30 cellular contexts compared by ENCODE assay signal in genomic region chr17:79824893-79825579, GRCh38.
"Had no signal": no experiment of that assay in that cellular context is flagged by ENCODE, and none has a peak within 500 bp of the region (broad histone marks: within the 10 kb centered on the region; RNA-seq: fewer than 3 reads in every experiment).

No MANE protein-coding gene starts in this region.

- H3K36me3 ChIP-seq: brain microvascular endothelial cell, esophagus muscularis mucosa, gastrocnemius medialis, heart left ventricle had no signal

- H3K27ac ChIP-seq: brain microvascular endothelial cell, coronary artery, dorsolateral prefrontal cortex, esophagus muscularis mucosa, foreskin keratinocyte, gastrocnemius medialis, heart left ventricle had no signal

- H3K27me3 ChIP-seq: brain microvascular endothelial cell, dorsolateral prefrontal cortex, heart left ventricle had no signal

- H3K4me3 ChIP-seq: coronary artery, dorsolateral prefrontal cortex, esophagus muscularis mucosa, gastrocnemius medialis, heart left ventricle had no signal

- DNase-seq: activated CD4-positive, alpha-beta memory T cell treated with anti-CD3 and anti-CD28 coated beads for 36 hours; activated CD4-positive, alpha-beta T cell treated with anti-CD3 and anti-CD28 coated beads for 36 hours; activated CD4-positive, alpha-beta T cell treated with anti-CD3 and anti-CD28 coated beads, Interleukin-2, amount 10 ng/mL, durations not matched to agents 24 days and 14 days; activated CD4-positive, CD25-positive, alpha-beta regulatory T cell; activated CD4-positive, CD25-positive, alpha-beta regulatory T cell treated with anti-CD3 and anti-CD28 coated beads, Interleukin-2, amount 50 U/mL, for 72 hours; activated CD8-positive, alpha-beta memory T cell treated with anti-CD3 and anti-CD28 coated beads for 24 hours; activated effector memory CD4-positive, alpha-beta T cell treated with Interleukin-2 at 50 U/mL for 16 hours; activated gamma-delta T cell treated with Interleukin-2 at 50 U/mL for 16 hours; activated naive CD4-positive, alpha-beta T cell treated with anti-CD3 and anti-CD28 coated beads, Interleukin-2, amount 50 U/mL, for 16 hours; activated naive CD4-positive, alpha-beta T cell treated with Interleukin-2 at 50 U/mL for 16 hours; activated T-cell treated with anti-CD3 and anti-CD28 coated beads, Interleukin-2, amount 50 U/mL, for 4 hours; amniotic stem cell; anterior cingulate cortex; brain microvascular endothelial cell; dorsolateral prefrontal cortex; effector memory CD4-positive, alpha-beta T cell; endodermal cell; erythroblast; foreskin keratinocyte; gastrocnemius medialis; glutamatergic neuron; heart left ventricle; T-helper 1 cell; T-helper 17 cell; T1000 had no signal

- ATAC-seq: activated CD4-positive, alpha-beta T cell treated with anti-CD3 and anti-CD28 coated beads for 36 hours; activated T-cell treated with anti-CD3 and anti-CD28 coated beads, Interleukin-2, amount 50 U/mL, for 4 hours; activated T-helper 17 cell treated with anti-CD3 and anti-CD28 coated beads, Interleukin-2, amount 50 U/mL, for 72 hours; foreskin keratinocyte; gastrocnemius medialis; heart left ventricle; T-helper 17 cell had no signal

- H3K4me1 ChIP-seq: foreskin keratinocyte, gastrocnemius medialis had no signal

- H3K9me3 ChIP-seq: esophagus muscularis mucosa, gastrocnemius medialis, heart left ventricle had no signal

- FAIRE-seq: astrocyte, bronchial epithelial cell had no signal
